1 cellular context compared by ENCODE assay signal in the genomic region with DNA sequence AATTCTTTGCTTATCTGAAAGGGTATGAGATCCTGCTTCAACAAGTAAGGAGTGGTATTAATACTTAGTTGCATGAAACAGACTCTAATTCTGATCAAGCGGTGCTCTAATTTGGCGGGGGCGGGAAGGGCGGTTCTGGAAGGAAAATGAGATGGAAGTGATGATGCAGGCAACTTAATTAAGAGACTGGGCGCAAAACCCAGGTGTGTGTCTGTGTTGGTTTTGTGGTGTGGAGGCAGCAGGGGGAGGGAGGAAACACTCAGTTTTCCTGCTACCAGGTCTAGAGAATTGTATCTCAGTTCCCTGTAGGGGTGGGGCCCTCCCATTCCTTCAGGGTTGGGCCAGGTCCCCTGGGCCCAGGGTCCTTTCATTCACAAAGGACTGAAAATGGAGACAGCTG.
TF ChIP-seq lines count a peak whose summit lies in the region.

No MANE protein-coding gene starts in this region.

TF ChIP-seq in H1, 55 proteins besides CTCF, POLR2A, EP300 and RAD21:
- no peak for TF ChIP-seq ZNF274 (IDR thresholded peaks at IDR 0.05; ENCODE audit: borderline replicate concordance, extremely low read depth, low read length)
- no peak for TF ChIP-seq MAFK (IDR thresholded peaks at IDR 0.05; ENCODE audit: low read depth, low read length)
- no peak for TF ChIP-seq SP1 (IDR thresholded peaks at IDR 0.05; ENCODE audit: low read depth, low read length)
- TF ChIP-seq TAF1 (IDR thresholded peaks at IDR 0.05; ENCODE audit: low read depth, low read length), result no peak
- no peak for TF ChIP-seq KDM1A (IDR thresholded peaks at IDR 0.05; ENCODE audit: borderline replicate concordance, low read length)
- TF ChIP-seq, protein P1, sequence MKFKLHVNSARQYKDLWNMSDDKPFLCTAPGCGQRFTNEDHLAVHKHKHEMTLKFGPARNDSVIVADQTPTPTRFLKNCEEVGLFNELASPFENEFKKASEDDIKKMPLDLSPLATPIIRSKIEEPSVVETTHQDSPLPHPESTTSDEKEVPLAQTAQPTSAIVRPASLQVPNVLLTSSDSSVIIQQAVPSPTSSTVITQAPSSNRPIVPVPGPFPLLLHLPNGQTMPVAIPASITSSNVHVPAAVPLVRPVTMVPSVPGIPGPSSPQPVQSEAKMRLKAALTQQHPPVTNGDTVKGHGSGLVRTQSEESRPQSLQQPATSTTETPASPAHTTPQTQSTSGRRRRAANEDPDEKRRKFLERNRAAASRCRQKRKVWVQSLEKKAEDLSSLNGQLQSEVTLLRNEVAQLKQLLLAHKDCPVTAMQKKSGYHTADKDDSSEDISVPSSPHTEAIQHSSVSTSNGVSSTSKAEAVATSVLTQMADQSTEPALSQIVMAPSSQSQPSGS (IDR thresholded peaks at IDR 0.05; ENCODE audit: low read length), result no peak
- TF ChIP-seq SP2 (IDR thresholded peaks at IDR 0.05; ENCODE audit: low read length), result no peak
- no peak for TF ChIP-seq EGR1 (IDR thresholded peaks at IDR 0.05; ENCODE audit: borderline replicate concordance, low read depth, low read length)
- no peak for TF ChIP-seq CEBPB (IDR thresholded peaks at IDR 0.05; ENCODE audit: low read depth, low read length)
